In genomic region chr19:45380107-45380506, GRCh38 we compare ENCODE assay signal across 12 cellular contexts. TPM values are rescaled to one million over a fixed set of nuclear protein-coding genes. Genes with fewer than 3 reads are reported as not detected.
"Had no signal": no experiment of that assay in that cellular context is flagged by ENCODE, and none has a peak within 500 bp of the region (broad histone marks: within the 10 kb centered on the region; RNA-seq: fewer than 3 reads in every experiment).

No MANE protein-coding gene starts in this region.

- H3K36me3 ChIP-seq: prostate gland, right lobe of liver, spleen had no signal

- H3K9me3 ChIP-seq: ascending aorta, prostate gland, right lobe of liver, spleen had no signal

- H3K27me3 ChIP-seq: ascending aorta, right lobe of liver had no signal

- H3K4me1 ChIP-seq: ascending aorta, prostate gland, right lobe of liver had no signal

- H3K27ac ChIP-seq: ascending aorta, dorsolateral prefrontal cortex, prostate gland, right lobe of liver, spleen had no signal

- ATAC-seq: left ventricle myocardium superior, right lobe of liver had no signal

- DNase-seq: activated B cell treated with CpG ODN at 0.5 μM for 24 hours; activated CD4-positive, alpha-beta T cell treated with anti-CD3 and anti-CD28 coated beads, Interleukin-2, amount 10 ng/mL, durations not matched to agents 24 days and 14 days; activated naive CD8-positive, alpha-beta T cell treated with anti-CD3 and anti-CD28 coated beads, Interleukin-2, amount 10 ng/mL, durations not matched to agents 7 days and 5 days; dorsolateral prefrontal cortex; kidney glomerular epithelial cell; left ventricle myocardium superior; mesendoderm; occipital lobe; right lobe of liver; spleen had no signal

- H3K4me3 ChIP-seq: ascending aorta, dorsolateral prefrontal cortex, prostate gland, right lobe of liver, spleen had no signal

RNA-seq across cellular contexts. Expression of gene PPP1R13L, which starts 24.8 kb away (rescaled TPM):
- total RNA-seq: occipital lobe had no signal

RNA-seq across cellular contexts. Expression of gene KLC3, which starts 39.6 kb away (rescaled TPM):
- total RNA-seq: activated B cell treated with CpG ODN at 0.5 μM for 24 hours; activated CD4-positive, alpha-beta T cell treated with anti-CD3 and anti-CD28 coated beads, Interleukin-2, amount 10 ng/mL, durations not matched to agents 24 days and 14 days; activated naive CD8-positive, alpha-beta T cell treated with anti-CD3 and anti-CD28 coated beads, Interleukin-2, amount 10 ng/mL, durations not matched to agents 7 days and 5 days; ascending aorta; left ventricle myocardium superior had no signal
